In genomic region chr3:172711457-172711800, GRCh38 we compare ENCODE assay signal across 7 cellular contexts. TPM values are rescaled to one million over a fixed set of nuclear protein-coding genes. Genes with fewer than 3 reads are reported as not detected.
DNase-seq lines count a peak whose midpoint lies in the region; ATAC-seq, FAIRE-seq and TF ChIP-seq lines count a peak whose summit lies in the region.

No MANE protein-coding gene starts in this region.

- FAIRE-seq in kidney (lab: Jason Lieb, UNC) = no peak

- H3K27me3 Mint-ChIP-seq in IgD-negative memory B cell = no peaks in the 10 kb centered on the region
- H3K27me3 Mint-ChIP-seq in activated naive CD8-positive, alpha-beta T cell = no peaks in the 10 kb centered on the region

- H3K9me3 Mint-ChIP-seq in IgD-negative memory B cell = no peaks in the 10 kb centered on the region
- H3K9me3 Mint-ChIP-seq in activated naive CD8-positive, alpha-beta T cell (ENCODE audit: low read depth) = no peaks in the 10 kb centered on the region

- peak overlapping the region; percentile 53 to 74 for H3K9ac ChIP-seq in kidney (ENCODE audit: low read length in 2 of 2)

- TF ChIP-seq CTCF in kidney (IDR thresholded peaks at IDR 0.05; ENCODE audit: borderline replicate concordance, extremely low read depth, insufficient read depth) = no peak

- H3K27me3 ChIP-seq in thymus (ENCODE audit: control insufficient read depth, insufficient read depth) = no peaks in the 10 kb centered on the region

- peaks cover 2% of the 10 kb centered on the region for H3K36me3 Mint-ChIP-seq in IgD-negative memory B cell
- peaks cover 2% of the 10 kb centered on the region for H3K36me3 Mint-ChIP-seq in activated naive CD8-positive, alpha-beta T cell

- H3K27ac Mint-ChIP-seq in IgD-negative memory B cell = peak overlapping the region; percentile 36 to 95 (median 93)
- no peak overlapping the region for H3K27ac Mint-ChIP-seq in activated naive CD8-positive, alpha-beta T cell

- H3K27ac ChIP-seq in kidney (ENCODE audit: low read depth in 2 of 2, low read length in 2 of 2) (peak overlapping the region; percentile 71 to 86), thymus (ENCODE audit: low read depth) (peak overlapping the region; percentile 11)

- 49% methylated on average over 2 of the region's 2 CpGs for WGBS in thymus

- intact Hi-C loops in kidney (cut with DNase I) = no loop called here

- DNase-seq in kidney (no peak), KBM-7 (no peak), DMS79 (lab: John Stamatoyannopoulos, UW) (no peak)

- in situ Hi-C loops in KBM-7 (cut with MboI; ENCODE audit: low pct_unique_long_range_greater_than_20kb, low sequenced_read_pairs) = no loop called here

- peak overlapping the region; percentile 89 to 98 for H3K4me3 ChIP-seq in kidney (ENCODE audit: low read length in 2 of 2)
- peak overlapping the region; percentile 74 for H3K4me3 ChIP-seq in thymus (ENCODE audit: low read length)

- H3K4me1 ChIP-seq in kidney (ENCODE audit: control insufficient read depth in 1 of 2, insufficient read depth in 1 of 2, low read depth in 1 of 2, low read length in 2 of 2) = peaks cover 0 to 3% of the 10 kb centered on the region in 2 donors
- H3K4me1 ChIP-seq in thymus (ENCODE audit: control insufficient read depth, insufficient read depth, low read length) = peaks cover 5% of the 10 kb centered on the region

- peaks cover 11 to 34% (median 26%) of the 10 kb centered on the region in 3 donors for H3K4me1 Mint-ChIP-seq in IgD-negative memory B cell
- peaks cover 29% of the 10 kb centered on the region for H3K4me1 Mint-ChIP-seq in activated naive CD8-positive, alpha-beta T cell (ENCODE audit: low read depth)

- H3K36me3 ChIP-seq in kidney (ENCODE audit: control insufficient read depth in 1 of 2, insufficient read depth in 2 of 2, low read length in 2 of 2) = no peaks in the 10 kb centered on the region
- no peaks in the 10 kb centered on the region for H3K36me3 ChIP-seq in thymus (ENCODE audit: control insufficient read depth, insufficient read depth)

- H3K4me3 Mint-ChIP-seq in IgD-negative memory B cell = peak overlapping the region; percentile 94 to 99 (median 98)
- peak overlapping the region; percentile 95 for H3K4me3 Mint-ChIP-seq in activated naive CD8-positive, alpha-beta T cell

- H3K9me3 ChIP-seq in kidney (ENCODE audit: control insufficient read depth in 1 of 2, low read length in 2 of 2) = no peaks in the 10 kb centered on the region
- H3K9me3 ChIP-seq in thymus (ENCODE audit: control insufficient read depth) = no peaks in the 10 kb centered on the region

- peak; percentile 0 for ATAC-seq in GM19372 (IDR thresholded peaks at IDR 0.05; ENCODE audit: low read depth, unreplicated experiment)

RNA-seq across cellular contexts. Expression of gene NCEH1, which starts 0.6 kb away (rescaled TPM):
- 4.5 TPM for polyA plus RNA-seq in IgD-negative memory B cell
- 43.6 TPM for total RNA-seq in kidney
- 6.7 TPM for polyA plus RNA-seq in kidney (ENCODE audit: insufficient read depth, low read depth, low replicate concordance)
- polyA plus RNA-seq in thymus = 4.4 TPM

RNA-seq across cellular contexts. Expression of gene ECT2, which starts 39.1 kb away (rescaled TPM):
- polyA plus RNA-seq in IgD-negative memory B cell (4.2 TPM), kidney (ENCODE audit: insufficient read depth, low read depth, low replicate concordance) (2.4 TPM), thymus (7.9 TPM)
- 15.5 TPM for total RNA-seq in kidney
